In genomic region chr12:55685671-55686070, GRCh38 we compare ENCODE assay signal across 1 cellular context.
TF ChIP-seq lines count a peak whose summit lies in the region.

No MANE protein-coding gene starts in this region.

TF ChIP-seq in A549, 52 proteins besides CTCF, POLR2A, EP300 and RAD21:
- TF ChIP-seq CBX2 (IDR thresholded peaks at IDR 0.05; ENCODE audit: borderline replicate concordance, low read depth) (no peak), NPAS2 (CRISPR knock-in tag; IDR thresholded peaks at IDR 0.05; ENCODE audit: borderline replicate concordance) (no peak), CHD2 (IDR thresholded peaks at IDR 0.05; ENCODE audit: low read length, partially characterized antibody) (no peak), ELK1 (IDR thresholded peaks at IDR 0.05; ENCODE audit: low read depth, low read length) (no peak), BCL3 (IDR thresholded peaks at IDR 0.05) (no peak), REST (IDR thresholded peaks at IDR 0.05) (no peak), NR3C1 (IDR thresholded peaks at IDR 0.05) (no peak), RNF2 (IDR thresholded peaks at IDR 0.05; ENCODE audit: borderline replicate concordance, low read depth) (no peak), FOSB (CRISPR knock-in tag; IDR thresholded peaks at IDR 0.05) (no peak), MYC (IDR thresholded peaks at IDR 0.05; ENCODE audit: borderline replicate concordance, low read length) (no peak), ZSCAN20 (CRISPR knock-in tag; IDR thresholded peaks at IDR 0.05) (no peak), HEYL (CRISPR knock-in tag; IDR thresholded peaks at IDR 0.05) (no peak), ZC3H11A (IDR thresholded peaks at IDR 0.05) (no peak), HDAC2 (IDR thresholded peaks at IDR 0.05) (no peak)
